In the genomic region with DNA sequence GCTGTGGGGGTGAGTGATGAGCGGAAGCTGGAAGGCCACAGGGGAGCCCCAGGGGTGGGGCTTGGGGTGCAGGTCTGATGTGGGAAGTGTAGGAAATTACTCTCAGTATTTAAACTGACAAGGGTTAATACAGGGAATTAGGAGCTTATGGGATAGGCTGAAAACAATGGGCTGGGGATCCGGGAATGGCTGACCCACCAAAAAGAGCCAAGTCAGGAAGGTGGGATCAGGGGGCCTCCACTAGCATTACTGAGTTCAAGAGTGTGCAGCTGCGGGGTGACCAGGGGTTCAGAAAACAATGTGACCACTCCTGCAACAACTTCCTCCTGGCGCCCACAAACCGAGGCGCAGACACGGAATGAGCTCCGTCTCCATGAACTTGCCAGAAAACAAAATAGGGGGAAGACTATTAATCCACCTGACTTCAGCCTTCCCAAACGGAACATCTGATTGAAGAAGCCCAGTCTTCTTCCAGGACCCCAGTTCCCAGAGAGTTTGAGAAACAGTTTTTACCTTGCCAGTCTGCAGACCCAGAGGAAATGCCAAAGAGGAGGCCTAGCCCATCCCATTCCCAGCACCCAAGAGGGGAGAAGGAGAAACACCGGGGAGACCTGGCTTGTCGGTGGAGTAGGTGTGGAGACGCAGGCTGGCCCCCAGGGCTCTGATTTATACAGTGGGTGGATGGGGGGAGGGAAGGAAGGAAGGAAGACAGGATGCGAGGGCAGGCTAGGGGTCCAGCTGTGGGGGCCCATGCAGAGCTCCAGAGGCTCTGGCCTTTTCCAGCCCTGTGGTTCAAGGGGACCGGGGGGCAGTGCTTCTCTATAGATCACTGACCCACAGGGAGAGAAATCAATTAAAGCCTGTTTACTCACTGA, we compare ENCODE assay signal across 8 cellular contexts. TPM values are rescaled to one million over a fixed set of nuclear protein-coding genes. Genes with fewer than 3 reads are reported as not detected.
DNase-seq lines count a peak whose midpoint lies in the region; ATAC-seq and TF ChIP-seq lines count a peak whose summit lies in the region.

No MANE protein-coding gene starts in this region.

- peak overlapping the region; percentile 84 for H3K4me3 ChIP-seq in GM23248
- H3K4me3 ChIP-seq in mesodermal cell (ENCODE audit: extremely low read depth, insufficient read depth, low read length, poor library complexity, severe bottlenecking), result peak overlapping the region; percentile 27

- H3K9me3 ChIP-seq in CD4-positive, alpha-beta T cell (ENCODE audit: control insufficient read depth, low read length), result no peaks in the 10 kb centered on the region
- H3K9me3 ChIP-seq in GM23248 (ENCODE audit: low read depth), result no peaks in the 10 kb centered on the region
- no peaks in the 10 kb centered on the region for H3K9me3 ChIP-seq in mesodermal cell (ENCODE audit: control insufficient read depth, low read length)

- in situ Hi-C loops in GM23248 (cut with MboI), result no loop called here

- TF ChIP-seq CTCF in CD4-positive, alpha-beta T cell (IDR thresholded peaks at IDR 0.05), result no peak
- no peak for TF ChIP-seq CTCF in WTC11 (IDR thresholded peaks at IDR 0.05)

- H3K9ac ChIP-seq in GM23248, result peak overlapping the region; percentile 80; the same call in 1 of the 2 replicates

- no peak for ATAC-seq in CD4-positive, alpha-beta T cell (ENCODE audit: poor library complexity)
- ATAC-seq in WTC11, result no peak

- H3K4me2 ChIP-seq in GM23248 (ENCODE audit: unreplicated experiment), result peak overlapping the region; percentile 95

- H4K20me1 ChIP-seq in GM23248 (ENCODE audit: insufficient read depth), result no peaks in the 10 kb centered on the region

- H3K27me3 Mint-ChIP-seq in CD4-positive, alpha-beta T cell, result no peaks in the 10 kb centered on the region
- no peaks in the 10 kb centered on the region for H3K27me3 Mint-ChIP-seq in WTC11 (ENCODE audit: low read depth)

- no peaks in the 10 kb centered on the region for H3K9me2 ChIP-seq in GM23248 (ENCODE audit: insufficient read depth)

- intact Hi-C loops in CD4-positive, alpha-beta T cell (cut with DNase I, micrococcal nuclease), result loop anchor here (1.0 to 2.0 kb wide), 2 partner anchors 12 to 14 kb away; no protein-coding TSS in a partner anchor

- H3K4me1 Mint-ChIP-seq in CD4-positive, alpha-beta T cell (ENCODE audit: low read depth), result peaks cover 6% of the 10 kb centered on the region
- peaks cover 2% of the 10 kb centered on the region; the same call in 1 of the 2 replicates for H3K4me1 Mint-ChIP-seq in WTC11

- H3K36me3 Mint-ChIP-seq in CD4-positive, alpha-beta T cell (ENCODE audit: low read depth), result no peaks in the 10 kb centered on the region
- H3K36me3 Mint-ChIP-seq in WTC11, result no peaks in the 10 kb centered on the region

- no peak for DNase-seq in CD4-positive, alpha-beta T cell
- DNase-seq in GM23248, result no peak
- DNase-seq in WTC11 (ENCODE audit: low spot score), result no peak
- DNase-seq in KG1 (lab: John Stamatoyannopoulos, UW), result no peak
- no peak for DNase-seq in stimulated activated CD4-positive, alpha-beta T cell treated with anti-CD3 and anti-CD28 coated beads, Interleukin-4, amount 100 ng/mL, for 4 hours
- DNase-seq in activated effector memory CD4-positive, alpha-beta T cell treated with anti-CD3 and anti-CD28 coated beads, Interleukin-2, amount 50 U/mL, for 16 hours, result no peak
- no peak for DNase-seq in occipital lobe (lab: John Stamatoyannopoulos, UW)

- no peaks in the 10 kb centered on the region for H3K27me3 ChIP-seq in CD4-positive, alpha-beta T cell (ENCODE audit: control insufficient read depth, insufficient read depth, low read length)
- no peaks in the 10 kb centered on the region for H3K27me3 ChIP-seq in GM23248 (replicated peaks; ENCODE audit: insufficient read depth)

- no peaks in the 10 kb centered on the region for H3K36me3 ChIP-seq in GM23248 (ENCODE audit: low read depth)
- H3K36me3 ChIP-seq in mesodermal cell (ENCODE audit: control insufficient read depth, insufficient read depth, low read length), result no peaks in the 10 kb centered on the region

- H3K27ac ChIP-seq in CD4-positive, alpha-beta T cell (ENCODE audit: low read depth, low read length), result peak overlapping the region; percentile 64
- H3K27ac ChIP-seq in GM23248 (no peak overlapping the region), mesodermal cell (ENCODE audit: low read depth, low read length, severe bottlenecking) (peak overlapping the region; percentile 83)

- H2AFZ ChIP-seq in GM23248, result peak overlapping the region; percentile 97

- CTCF ChIA-PET in CD4-positive, alpha-beta T cell (lab: Charles Lee), result interaction anchor here (1.0 to 5.1 kb wide), 7 partner anchors 8 to 155 kb away, joined by 3 to 49 read pairs (median 8); no protein-coding TSS in a partner anchor
- CTCF ChIA-PET in WTC11 (lab: Charles Lee), result interaction anchor here (0.5 to 4.8 kb wide), 10 partner anchors 8 to 155 kb away, joined by 3 to 49 read pairs (median 7); no protein-coding TSS in a partner anchor

- peaks cover 60% of the 10 kb centered on the region for H3K79me2 ChIP-seq in GM23248 (ENCODE audit: insufficient read depth)

- no peaks in the 10 kb centered on the region for H3F3A ChIP-seq in GM23248 (ENCODE audit: insufficient read depth)

- H3K4me3 Mint-ChIP-seq in CD4-positive, alpha-beta T cell, result no peak overlapping the region
- no peak overlapping the region for H3K4me3 Mint-ChIP-seq in WTC11

- H3K4me1 ChIP-seq in GM23248 (ENCODE audit: insufficient read depth) (peaks cover 14% of the 10 kb centered on the region), mesodermal cell (ENCODE audit: control insufficient read depth, insufficient read depth, low read length, poor library complexity, severe bottlenecking) (peaks cover 35% of the 10 kb centered on the region)

- no peaks in the 10 kb centered on the region for H3K9me3 Mint-ChIP-seq in CD4-positive, alpha-beta T cell
- no peaks in the 10 kb centered on the region for H3K9me3 Mint-ChIP-seq in WTC11

- no peak overlapping the region for H3K27ac Mint-ChIP-seq in CD4-positive, alpha-beta T cell
- no peak overlapping the region for H3K27ac Mint-ChIP-seq in WTC11

- 91 to 92% methylated on average over 13 to 14 of the region's 14 CpGs for WGBS in GM23248 (ENCODE audit: low coverage in 1 of 2, low lambda C conversion rate in 2 of 2, missing lambda C conversion rate in 2 of 2), 2 experiments
- whole genome bisulfite sequencing in mesodermal cell (ENCODE audit: insufficient coverage in 2 of 2), 2 experiments, result 44 to 51% methylated on average over 4 to 12 of the region's 14 CpGs

- POLR2A ChIA-PET in CD4-positive, alpha-beta T cell (lab: Charles Lee), result interaction anchor here (0.8 to 6.6 kb wide), 11 partner anchors 9 to 251 kb away, joined by 3 to 151 read pairs (median 10); partner anchors contain the start of gene EVL
- POLR2A ChIA-PET in WTC11 (lab: Charles Lee), result interaction anchor here (0.6 to 1.7 kb wide), 5 partner anchors 8 to 67 kb away, joined by 3 to 7 read pairs (median 3); no protein-coding TSS in a partner anchor

TF ChIP-seq in WTC11, 78 proteins besides CTCF, POLR2A, EP300 and RAD21:
- TF ChIP-seq ZNF121 (CRISPR knock-in tag; IDR thresholded peaks at IDR 0.05), result peak; percentile 96
- TF ChIP-seq ATF1 (CRISPR knock-in tag; IDR thresholded peaks at IDR 0.05), result no peak
- TF ChIP-seq, protein P1, sequence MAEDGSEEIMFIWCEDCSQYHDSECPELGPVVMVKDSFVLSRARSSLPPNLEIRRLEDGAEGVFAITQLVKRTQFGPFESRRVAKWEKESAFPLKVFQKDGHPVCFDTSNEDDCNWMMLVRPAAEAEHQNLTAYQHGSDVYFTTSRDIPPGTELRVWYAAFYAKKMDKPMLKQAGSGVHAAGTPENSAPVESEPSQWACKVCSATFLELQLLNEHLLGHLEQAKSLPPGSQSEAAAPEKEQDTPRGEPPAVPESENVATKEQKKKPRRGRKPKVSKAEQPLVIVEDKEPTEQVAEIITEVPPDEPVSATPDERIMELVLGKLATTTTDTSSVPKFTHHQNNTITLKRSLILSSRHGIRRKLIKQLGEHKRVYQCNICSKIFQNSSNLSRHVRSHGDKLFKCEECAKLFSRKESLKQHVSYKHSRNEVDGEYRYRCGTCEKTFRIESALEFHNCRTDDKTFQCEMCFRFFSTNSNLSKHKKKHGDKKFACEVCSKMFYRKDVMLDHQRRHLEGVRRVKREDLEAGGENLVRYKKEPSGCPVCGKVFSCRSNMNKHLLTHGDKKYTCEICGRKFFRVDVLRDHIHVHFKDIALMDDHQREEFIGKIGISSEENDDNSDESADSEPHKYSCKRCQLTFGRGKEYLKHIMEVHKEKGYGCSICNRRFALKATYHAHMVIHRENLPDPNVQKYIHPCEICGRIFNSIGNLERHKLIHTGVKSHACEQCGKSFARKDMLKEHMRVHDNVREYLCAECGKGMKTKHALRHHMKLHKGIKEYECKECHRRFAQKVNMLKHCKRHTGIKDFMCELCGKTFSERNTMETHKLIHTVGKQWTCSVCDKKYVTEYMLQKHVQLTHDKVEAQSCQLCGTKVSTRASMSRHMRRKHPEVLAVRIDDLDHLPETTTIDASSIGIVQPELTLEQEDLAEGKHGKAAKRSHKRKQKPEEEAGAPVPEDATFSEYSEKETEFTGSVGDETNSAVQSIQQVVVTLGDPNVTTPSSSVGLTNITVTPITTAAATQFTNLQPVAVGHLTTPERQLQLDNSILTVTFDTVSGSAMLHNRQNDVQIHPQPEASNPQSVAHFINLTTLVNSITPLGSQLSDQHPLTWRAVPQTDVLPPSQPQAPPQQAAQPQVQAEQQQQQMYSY (CRISPR knock-in tag; IDR thresholded peaks at IDR 0.05), result peak; percentile 40; the same call in 1 of the 2 replicates

RNA-seq across cellular contexts. Expression of gene YY1, which starts 16.5 kb away (rescaled TPM):
- total RNA-seq in CD4-positive, alpha-beta T cell, result 10 to 100 TPM; 68.9 to 70.4 TPM
- 43.3 and 45.3 TPM in 2 replicates for total RNA-seq in GM23248 (2014; rRNA removed; shearing (Covaris generic))
- polyA plus RNA-seq in GM23248 (2016; fragmentation: Nextera tagmentation; extraction: Ambion mirVana), result 34.9 and 38.2 TPM in 2 replicates
- total RNA-seq in WTC11 (2021), result 78.8 to 83.1 TPM (median 81.9 TPM) in 3 replicates
- polyA plus RNA-seq in mesodermal cell (2013, experiment 1 of 2), result 76.3 TPM
- 79.0 TPM for polyA plus RNA-seq in mesodermal cell (2013, experiment 2 of 2)
- 60.2 TPM for total RNA-seq in occipital lobe
